8 cellular contexts compared by ENCODE assay signal in genomic region chr19:3185482-3186376, GRCh38.
DNase-seq lines count a peak whose midpoint lies in the region; ATAC-seq and FAIRE-seq lines count a peak whose summit lies in the region.

Gene NCLN, plus strand, starts transcription at chr19:3185930. Its CDS starts 101 bp downstream, at chr19:3186031.

- ATAC-seq in GM19035 (IDR thresholded peaks at IDR 0.05; ENCODE audit: unreplicated experiment) (peak; percentile 72), HG03354 (IDR thresholded peaks at IDR 0.05; ENCODE audit: poor library complexity, severe bottlenecking, unreplicated experiment) (peak; percentile 69)
- peak; percentile 89 to 91 for ATAC-seq in activated CD4-positive, CD25-positive, alpha-beta regulatory T cell treated with anti-CD3 and anti-CD28 coated beads, Interleukin-2, amount 50 U/mL, for 24 hours

- DNase-seq in AG08395 (ENCODE audit: low spot score), result peak; percentile 93
- DNase-seq in NCI-H446 treated with DMSO at 0.1 percent for 48 hours (lab: John Stamatoyannopoulos, UW), result peak; percentile 95
- peak; percentile 98 for DNase-seq in cerebellar cortex (ENCODE audit: low spot score)
- peak; percentile 93 for DNase-seq in stimulated activated CD4-positive, alpha-beta T cell treated with anti-CD3 and anti-CD28 coated beads, Interleukin-12 subunit alpha, Interleukin-12 subunit beta, amount 100 ng/mL, for 4 hours

- peak; percentile 99 for FAIRE-seq in islet of Langerhans (lab: Jason Lieb, UNC)

Comparison
In these comparisons a context has a peak if more than half of its experiments do, and no peak if none do; other contexts are left out.
1. Peak in every context shown above with its lines: DNase-seq and ATAC-seq.